26 cellular contexts compared by ENCODE assay signal in genomic region chr12:33488036-33488435, GRCh38. TPM values are rescaled to one million over a fixed set of nuclear protein-coding genes. Genes with fewer than 3 reads are reported as not detected.
"Had no signal": no experiment of that assay in that cellular context is flagged by ENCODE, and none has a peak within 500 bp of the region (broad histone marks: within the 10 kb centered on the region; RNA-seq: fewer than 3 reads in every experiment).

No MANE protein-coding gene starts in this region.

- H3K36me3 Mint-ChIP-seq: activated naive CD4-positive, alpha-beta T cell treated with anti-CD3 and anti-CD28 coated beads, Interleukin-2, amount 10 ng/mL, durations not matched to agents 7 days and 5 days; memory B cell had no signal

- DNase-seq: activated CD4-positive, alpha-beta T cell treated with anti-CD3 and anti-CD28 coated beads, Interleukin-2, amount 50 U/mL, for 1 hour; activated CD4-positive, CD25-positive, alpha-beta regulatory T cell treated with anti-CD3 and anti-CD28 coated beads, Interleukin-2, amount 50 U/mL, for 72 hours; activated CD8-positive, alpha-beta memory T cell treated with anti-CD3 and anti-CD28 coated beads, Interleukin-2, amount 50 U/mL, for 4 hours; activated effector memory CD4-positive, alpha-beta T cell treated with Interleukin-2 at 50 U/mL for 16 hours; activated naive CD4-positive, alpha-beta T cell treated with anti-CD3 and anti-CD28 coated beads, Interleukin-2, amount 10 ng/mL, durations not matched to agents 7 days and 5 days; activated naive CD8-positive, alpha-beta T cell treated with anti-CD3 and anti-CD28 coated beads, Interleukin-2, amount 50 U/mL, for 24 hours; activated T-cell treated with anti-CD3 and anti-CD28 coated beads, Interleukin-2, amount 50 U/mL, for 4 hours; anterior cingulate cortex; cerebellar nuclear complex; cortex of kidney; effector CD4-positive, alpha-beta T cell; foreskin melanocyte; kidney; left ventricle myocardium inferior; natural killer cell; stimulated activated CD4-positive, alpha-beta T cell treated with anti-CD3 and anti-CD28 coated beads, Interleukin-12 subunit alpha, Interleukin-12 subunit beta, amount 100 ng/mL, for 4 hours; stimulated activated CD4-positive, alpha-beta T cell treated with anti-CD3 and anti-CD28 coated beads, Interleukin-2, amount 100 ng/mL, for 24 hours; stimulated activated naive CD8-positive, alpha-beta T cell treated with anti-CD3 and anti-CD28 coated beads, Interleukin-15, Interleukin-2, amounts not matched to agents 100 U/mL and 50 U/mL, for 24 hours; substantia nigra; tibial artery; uterus had no signal

- H3K9me3 ChIP-seq: tibial artery, uterus had no signal

- H2AFZ ChIP-seq: parathyroid adenoma had no signal

- H3K36me3 ChIP-seq: left ventricle myocardium inferior, tibial artery, uterus had no signal

- H3K4me3 ChIP-seq: left ventricle myocardium inferior, tibial artery, uterus had no signal

- H3K27ac ChIP-seq: left ventricle myocardium inferior, parathyroid adenoma, tibial artery, uterus, VCaP had no signal

- H3K4me1 ChIP-seq: left ventricle myocardium inferior, parathyroid adenoma, tibial artery, uterus had no signal

- H3K79me2 ChIP-seq: parathyroid adenoma had no signal

- H3K4me1 Mint-ChIP-seq: activated naive CD4-positive, alpha-beta T cell treated with anti-CD3 and anti-CD28 coated beads, Interleukin-2, amount 10 ng/mL, durations not matched to agents 7 days and 5 days; activated naive CD8-positive, alpha-beta T cell treated with anti-CD3 and anti-CD28 coated beads, Interleukin-2, amount 50 U/mL, for 24 hours; memory B cell; natural killer cell had no signal

- H3K9me3 Mint-ChIP-seq: activated naive CD4-positive, alpha-beta T cell treated with anti-CD3 and anti-CD28 coated beads, Interleukin-2, amount 10 ng/mL, durations not matched to agents 7 days and 5 days had no signal

- H3K27ac Mint-ChIP-seq: activated naive CD4-positive, alpha-beta T cell treated with anti-CD3 and anti-CD28 coated beads, Interleukin-2, amount 10 ng/mL, durations not matched to agents 7 days and 5 days; activated naive CD8-positive, alpha-beta T cell treated with anti-CD3 and anti-CD28 coated beads, Interleukin-2, amount 50 U/mL, for 24 hours; memory B cell; natural killer cell had no signal

- H3K27me3 Mint-ChIP-seq: activated naive CD4-positive, alpha-beta T cell treated with anti-CD3 and anti-CD28 coated beads, Interleukin-2, amount 10 ng/mL, durations not matched to agents 7 days and 5 days; activated naive CD8-positive, alpha-beta T cell treated with anti-CD3 and anti-CD28 coated beads, Interleukin-2, amount 50 U/mL, for 24 hours; memory B cell had no signal

- H3K4me3 Mint-ChIP-seq: activated naive CD4-positive, alpha-beta T cell treated with anti-CD3 and anti-CD28 coated beads, Interleukin-2, amount 10 ng/mL, durations not matched to agents 7 days and 5 days; activated naive CD8-positive, alpha-beta T cell treated with anti-CD3 and anti-CD28 coated beads, Interleukin-2, amount 50 U/mL, for 24 hours; activated T-cell treated with anti-CD3 and anti-CD28 coated beads, Interleukin-2, amount 50 U/mL, for 4 hours; memory B cell; natural killer cell had no signal

- H3K27me3 ChIP-seq: tibial artery, uterus had no signal

RNA-seq across cellular contexts. Expression of gene SYT10, which starts 48.4 kb away (rescaled TPM):
- total RNA-seq: activated T-cell treated with anti-CD3 and anti-CD28 coated beads, Interleukin-2, amount 50 U/mL, for 4 hours; fibroblast of lung; left ventricle myocardium inferior; natural killer cell; T-helper 1 cell treated with Interleukin-12 subunit alpha and Interleukin-12 subunit beta and Interleukin-4 antibody, amounts not matched to agents 30 ng/mL and 1 ng/mL, for 36 hours had no signal
